Comparison of ENCODE assay signal across 14 cellular contexts in the genomic region with DNA sequence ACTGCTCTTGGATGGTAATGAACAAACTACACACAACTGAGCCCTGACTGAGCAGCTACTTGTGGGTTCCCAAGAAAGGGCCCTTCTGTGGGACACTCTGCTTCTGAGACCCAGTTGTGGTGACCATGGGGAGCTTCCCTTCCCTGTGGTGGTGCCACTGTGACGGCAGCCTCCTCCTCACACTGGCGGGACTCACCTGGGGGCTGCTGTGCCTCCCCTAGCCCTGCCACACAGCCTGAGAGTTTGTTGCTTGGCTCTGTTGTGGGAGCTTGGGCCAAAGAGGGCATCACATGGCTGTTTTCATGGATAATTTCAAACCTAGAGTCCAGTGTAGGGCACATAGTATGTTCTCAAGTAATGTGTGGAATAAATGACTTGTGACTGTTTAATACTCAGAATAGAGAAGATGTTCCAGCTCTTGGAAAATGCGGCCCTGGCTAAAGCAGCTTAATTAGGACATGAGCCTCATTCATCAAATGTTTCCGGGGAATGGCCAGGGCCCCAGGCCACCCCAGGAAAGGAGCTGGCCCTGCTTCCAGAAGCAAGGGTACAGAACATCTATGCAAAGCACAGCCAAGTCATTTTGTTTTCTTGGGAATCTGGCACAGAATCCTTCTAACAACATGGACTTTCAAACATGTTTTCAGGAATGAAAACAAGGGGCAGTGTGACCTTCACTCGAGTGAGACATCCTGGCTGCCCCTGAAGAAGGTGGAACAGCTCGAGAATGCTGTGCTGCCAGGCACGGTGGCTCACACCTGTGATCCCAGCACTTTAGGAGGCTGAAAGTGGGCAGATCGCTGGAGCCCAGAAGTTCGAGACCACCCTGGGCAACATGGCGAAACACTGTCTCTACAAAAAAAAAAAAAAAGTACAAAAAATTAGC. TPM values are rescaled to one million over a fixed set of nuclear protein-coding genes. Genes with fewer than 3 reads are reported as not detected.
DNase-seq lines count a peak whose midpoint lies in the region; TF ChIP-seq lines count a peak whose summit lies in the region.
"Had no signal": no experiment of that assay in that cellular context is flagged by ENCODE, and none has a peak within 500 bp of the region (broad histone marks: within the 10 kb centered on the region; RNA-seq: fewer than 3 reads in every experiment).

No MANE protein-coding gene starts in this region.

- H3K4me1 Mint-ChIP-seq in type B pancreatic cell (ENCODE audit: unreplicated experiment) = peaks cover 17% of the 10 kb centered on the region

- no peaks in the 10 kb centered on the region for H3K27me3 Mint-ChIP-seq in type B pancreatic cell

- H3K36me3 ChIP-seq in esophagus (ENCODE audit: control insufficient read depth in 2 of 2, insufficient read depth in 2 of 2, low read length in 1 of 2) (peaks cover 20 to 49% of the 10 kb centered on the region in 2 donors), brain microvascular endothelial cell (replicated peaks) (no peaks in the 10 kb centered on the region)

- in situ Hi-C loops in brain microvascular endothelial cell (cut with HindIII; ENCODE audit: low pct_ligation_motif_present, low sequenced_read_pairs) = no loop called here

- peaks cover 18% of the 10 kb centered on the region for H3K36me3 Mint-ChIP-seq in type B pancreatic cell

- H3K27me3 ChIP-seq in esophagus (ENCODE audit: control insufficient read depth in 1 of 2, insufficient read depth in 2 of 2, low read length in 2 of 2) (no peaks in the 10 kb centered on the region), brain microvascular endothelial cell (replicated peaks) (no peaks in the 10 kb centered on the region)
- H3K27me3 ChIP-seq: BE2C, right lobe of liver had no signal

- peak overlapping the region; percentile 51 for H3K4me3 Mint-ChIP-seq in type B pancreatic cell

- H3K27ac ChIP-seq in VCaP (peak overlapping the region; percentile 96), esophagus (ENCODE audit: low read depth in 2 of 2, low read length in 1 of 2) (peak overlapping the region; percentile 92 to 96), brain microvascular endothelial cell (no peak overlapping the region)

- no peaks in the 10 kb centered on the region for H3K9me3 ChIP-seq in esophagus (ENCODE audit: control insufficient read depth in 2 of 2, insufficient read depth in 1 of 2, low read depth in 1 of 2, low read length in 1 of 2)
- H3K9me3 ChIP-seq: BE2C, right lobe of liver had no signal

- peak overlapping the region; percentile 86 for H3K27ac Mint-ChIP-seq in type B pancreatic cell

- WGBS in esophagus, 2 donors = 69 to 71% methylated on average over 10 of the region's 10 CpGs

- H3K9me3 Mint-ChIP-seq in type B pancreatic cell = no peaks in the 10 kb centered on the region

- H3K4me3 ChIP-seq in esophagus (ENCODE audit: low read depth in 1 of 2, low read length in 2 of 2) (no peak overlapping the region), brain microvascular endothelial cell (ENCODE audit: low read depth, low read length) (no peak overlapping the region)
- H3K4me3 ChIP-seq: right lobe of liver had no signal

- peak; percentile 51 for DNase-seq in pons (ENCODE audit: low spot score)
- DNase-seq in type B pancreatic cell (ENCODE audit: extremely low spot score, unreplicated experiment) = no peak
- no peak for DNase-seq in NCI-H345 treated with DMSO at 0.1 percent for 48 hours (lab: John Stamatoyannopoulos, UW; ENCODE audit: unreplicated experiment)
- DNase-seq in Ammon's horn (ENCODE audit: low spot score) = no peak
- DNase-seq in brain microvascular endothelial cell = no peak
- DNase-seq: activated CD4-positive, CD25-positive, alpha-beta regulatory T cell treated with anti-CD3 and anti-CD28 coated beads, Interleukin-2, amount 50 U/mL, for 72 hours; activated gamma-delta T cell treated with Interleukin-2 at 50 U/mL for 16 hours; BE2C; NCI-H187 treated with DMSO at 0.1 percent for 48 hours; NCI-H526; stimulated activated CD4-positive, alpha-beta T cell treated with anti-CD3 and anti-CD28 coated beads, Interleukin-4, amount 100 ng/mL, for 4 hours had no signal

- H3K4me1 ChIP-seq in esophagus (ENCODE audit: control insufficient read depth in 2 of 2, insufficient read depth in 2 of 2, low read length in 1 of 2) = peaks cover 8 to 25% of the 10 kb centered on the region in 2 donors
- H3K4me1 ChIP-seq: BE2C, right lobe of liver had no signal

- TF ChIP-seq CTCF in VCaP (conservative IDR thresholded peaks at IDR 0.05) (no peak), type B pancreatic cell (conservative IDR thresholded peaks at IDR 0.05) (no peak), brain microvascular endothelial cell (IDR thresholded peaks at IDR 0.05; ENCODE audit: low read depth, low read length, missing control alignments) (no peak)

RNA-seq across cellular contexts. Expression of gene ZFYVE21, which starts 21.2 kb away (rescaled TPM):
- polyA plus RNA-seq in esophagus = 10 to 100 TPM; 56.5 to 73.5 TPM
- total RNA-seq in type B pancreatic cell (ENCODE audit: low replicate concordance) = 41.7 and 59.1 TPM in 2 replicates

RNA-seq across cellular contexts. Expression of gene XRCC3, which starts 21.5 kb away (rescaled TPM):
- 10 to 100 TPM in 1 of 2 donors, 1 to 10 TPM in 1; 7.7 to 17.6 TPM for polyA plus RNA-seq in esophagus
- total RNA-seq in type B pancreatic cell (ENCODE audit: low replicate concordance) = 17.3 and 35.2 TPM in 2 replicates
